ENCODE assay signal across 15 cellular contexts in the genomic region with DNA sequence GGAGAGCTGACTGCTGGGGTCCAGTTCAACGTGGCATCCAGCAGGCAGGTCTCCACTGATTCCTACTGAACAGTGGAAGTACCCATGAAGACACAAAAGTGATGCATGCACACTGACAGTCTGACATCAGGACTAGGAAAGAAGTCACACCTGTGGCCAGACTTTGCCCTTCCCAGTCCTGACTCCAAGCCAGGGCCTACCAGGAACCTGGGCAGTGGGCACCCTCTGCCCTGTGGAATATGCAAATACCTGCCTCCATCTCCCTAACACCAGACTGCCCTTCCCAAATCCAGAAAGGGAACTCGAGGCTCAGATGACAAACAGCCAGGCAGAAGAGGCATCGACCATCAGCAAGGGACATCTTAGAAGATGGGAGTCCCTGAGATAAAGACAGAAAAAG. TPM values are rescaled to one million over a fixed set of nuclear protein-coding genes. Genes with fewer than 3 reads are reported as not detected.
DNase-seq lines count a peak whose midpoint lies in the region; ATAC-seq and TF ChIP-seq lines count a peak whose summit lies in the region.
"Had no signal": no experiment of that assay in that cellular context is flagged by ENCODE, and none has a peak within 500 bp of the region (broad histone marks: within the 10 kb centered on the region; RNA-seq: fewer than 3 reads in every experiment).

No MANE protein-coding gene starts in this region.

- H3K27me3 ChIP-seq in mammary epithelial cell (ENCODE audit: insufficient read depth, low read length), result no peaks in the 10 kb centered on the region
- no peaks in the 10 kb centered on the region for H3K27me3 ChIP-seq in muscle layer of duodenum (ENCODE audit: low read depth, low read length)
- no peaks in the 10 kb centered on the region for H3K27me3 ChIP-seq in transverse colon
- H3K27me3 ChIP-seq: pancreas had no signal

- H3K36me3 ChIP-seq in mammary epithelial cell (ENCODE audit: insufficient read depth, low read length) (no peaks in the 10 kb centered on the region), muscle layer of duodenum (ENCODE audit: control insufficient read depth in 1 of 2, insufficient read depth in 2 of 2, low read length in 2 of 2) (no peaks in the 10 kb centered on the region), transverse colon (no peaks in the 10 kb centered on the region)
- H3K36me3 ChIP-seq: pancreas had no signal

- H3K27ac ChIP-seq in mammary epithelial cell (ENCODE audit: insufficient read depth, low read depth, low read length), result peak overlapping the region; percentile 83
- peak overlapping the region; percentile 58 for H3K27ac ChIP-seq in muscle layer of duodenum (ENCODE audit: low read length)
- H3K27ac ChIP-seq in transverse colon, result peak overlapping the region; percentile 7 to 63 (median 36)

- POLR2A ChIA-PET in activated CD4-positive, alpha-beta T cell treated with anti-CD3 and anti-CD28 coated beads for 36 hours (lab: Charles Lee), result interaction anchor here (0.9 kb wide), 1 partner anchor 36 kb away, joined by 6 read pairs; no protein-coding TSS in a partner anchor
- POLR2A ChIA-PET in GM10248 (lab: Yijun Ruan, JAX), result no interaction called here

- H3K36me3 Mint-ChIP-seq in activated CD4-positive, alpha-beta T cell treated with anti-CD3 and anti-CD28 coated beads for 36 hours (ENCODE audit: low read depth), result peaks cover 9% of the 10 kb centered on the region

- no peaks in the 10 kb centered on the region for H4K20me1 ChIP-seq in mammary epithelial cell (ENCODE audit: insufficient read depth, low read length)

- no peak overlapping the region for H3K4me3 Mint-ChIP-seq in activated CD4-positive, alpha-beta T cell treated with anti-CD3 and anti-CD28 coated beads for 36 hours
- H3K4me3 Mint-ChIP-seq: mesothelial cell of epicardium had no signal

- no peak overlapping the region for H3K9ac ChIP-seq in mammary epithelial cell (ENCODE audit: insufficient read depth, low read length)

- no peak for ATAC-seq in activated CD4-positive, alpha-beta T cell treated with anti-CD3 and anti-CD28 coated beads for 36 hours
- ATAC-seq in HG03354 (IDR thresholded peaks at IDR 0.05; ENCODE audit: poor library complexity, severe bottlenecking, unreplicated experiment), result no peak

- in situ Hi-C loops in mammary epithelial cell (cut with MboI; ENCODE audit: low sequenced_read_pairs in 2 of 2), result loop anchor here (25.0 kb wide), 1 partner anchor 338 kb away; no protein-coding TSS in a partner anchor
- in situ Hi-C loops in transverse colon (cut with MboI; ENCODE audit: low pct_ligation_motif_present in 1 of 4, low pct_unique_long_range_greater_than_20kb in 1 of 4, low sequenced_read_pairs in 3 of 4), result loop anchor here in 1 of 4 donors (25.0 kb wide), 1 partner anchor 338 kb away; no protein-coding TSS in a partner anchor

- H3K27ac Mint-ChIP-seq in activated CD4-positive, alpha-beta T cell treated with anti-CD3 and anti-CD28 coated beads for 36 hours, result peak overlapping the region; percentile 33
- H3K27ac Mint-ChIP-seq: mesothelial cell of epicardium had no signal

- H3K9me3 Mint-ChIP-seq in activated CD4-positive, alpha-beta T cell treated with anti-CD3 and anti-CD28 coated beads for 36 hours (ENCODE audit: low read depth), result no peaks in the 10 kb centered on the region
- H3K9me3 Mint-ChIP-seq: effector memory CD8-positive, alpha-beta T cell had no signal

- H3K79me2 ChIP-seq in mammary epithelial cell (ENCODE audit: insufficient read depth, low read length), result peaks cover 8% of the 10 kb centered on the region

- DNase-seq in activated CD4-positive, alpha-beta T cell treated with anti-CD3 and anti-CD28 coated beads for 36 hours, result no peak
- DNase-seq in activated CD4-positive, alpha-beta T cell treated with anti-CD3 and anti-CD28 coated beads for 1 hour, result no peak
- DNase-seq in mammary epithelial cell (no peak), transverse colon (no peak), GM10248 (ENCODE audit: extremely low spot score) (no peak), RKO (ENCODE audit: low spot score) (no peak)
- DNase-seq: 8988T; foreskin melanocyte; NCI-H2081; pancreas; stimulated activated CD4-positive, alpha-beta T cell treated with anti-CD3 and anti-CD28 coated beads, Interleukin-12 subunit alpha, Interleukin-12 subunit beta, amount 100 ng/mL, for 4 hours had no signal

- H3K4me1 Mint-ChIP-seq in activated CD4-positive, alpha-beta T cell treated with anti-CD3 and anti-CD28 coated beads for 36 hours, result peaks cover 36% of the 10 kb centered on the region

- no peak overlapping the region for H3K4me2 ChIP-seq in mammary epithelial cell (ENCODE audit: insufficient read depth, low read depth, low read length)

- dilution Hi-C loops in mammary epithelial cell (cut with HindIII; ENCODE audit: low sequenced_read_pairs), result no loop called here

- no peak overlapping the region for H2AFZ ChIP-seq in mammary epithelial cell (ENCODE audit: low read depth, low read length)

- TF ChIP-seq POLR2A in transverse colon (IDR thresholded peaks at IDR 0.05), result no peak

- H3K4me1 ChIP-seq in mammary epithelial cell (ENCODE audit: insufficient read depth, low read length) (peaks cover 16% of the 10 kb centered on the region), muscle layer of duodenum (ENCODE audit: control insufficient read depth in 1 of 2, insufficient read depth in 2 of 2, low read length in 2 of 2) (peaks cover 14 to 41% of the 10 kb centered on the region in 2 donors), transverse colon (peaks cover 0 to 25% (median 7%) of the 10 kb centered on the region in 4 donors)
- H3K4me1 ChIP-seq: pancreas had no signal

- no peak for TF ChIP-seq CTCF in mammary epithelial cell (conservative IDR thresholded peaks at IDR 0.05 in 1 of 2, IDR thresholded peaks at IDR 0.05 in 1 of 2; ENCODE audit: extremely low read depth in 1 of 2, insufficient read depth in 1 of 2, low read depth in 1 of 2, low read length in 2 of 2)
- no peak for TF ChIP-seq CTCF in transverse colon (IDR thresholded peaks at IDR 0.05)
- TF ChIP-seq CTCF in GM10248 (IDR thresholded peaks at IDR 0.05; ENCODE audit: control extremely low read depth, extremely low read depth, low read depth, missing control alignments), result no peak

- CTCF ChIA-PET in activated CD4-positive, alpha-beta T cell treated with anti-CD3 and anti-CD28 coated beads for 36 hours (lab: Charles Lee), result interaction anchor here (0.9 to 1.2 kb wide), 4 partner anchors 12 to 230 kb away, joined by 3 to 6 read pairs (median 4); no protein-coding TSS in a partner anchor
- CTCF ChIA-PET in mammary epithelial cell (lab: Charles Lee; ENCODE audit: low non-redundant PET) (interaction anchor here (1.1 kb wide), 1 partner anchor 191 kb away, joined by 3 read pairs; no protein-coding TSS in a partner anchor), GM10248 (lab: Yijun Ruan, JAX) (interaction anchor here (0.8 to 4.1 kb wide), 16 partner anchors 8 to 224 kb away, joined by 3 to 15 read pairs (median 3); no protein-coding TSS in a partner anchor)

- BruUV-seq in mammary epithelial cell (replicated peaks; lab: Mats Ljungman, UMichigan), result no TSS peak

- intact Hi-C loops in activated CD4-positive, alpha-beta T cell treated with anti-CD3 and anti-CD28 coated beads for 36 hours (cut with DNase I, micrococcal nuclease), result loop anchor here in 1 of 2 experiments (10.0 kb wide), 1 partner anchor 346 kb away; no protein-coding TSS in a partner anchor
- intact Hi-C loops in mammary epithelial cell (cut with micrococcal nuclease), result loop anchor here (1.0 to 10.0 kb wide), 5 partner anchors 84 to 344 kb away; no protein-coding TSS in a partner anchor
- intact Hi-C loops in transverse colon (cut with DNase I; ENCODE audit: low total_unique reads), result no loop called here

- no peak overlapping the region for H3K4me3 ChIP-seq in mammary epithelial cell (replicated peaks in 1 of 3; ENCODE audit: insufficient read depth in 1 of 3, low read depth in 2 of 3, low read length in 3 of 3)
- no peak overlapping the region for H3K4me3 ChIP-seq in muscle layer of duodenum (ENCODE audit: low read depth in 1 of 2, low read length in 2 of 2)
- H3K4me3 ChIP-seq in transverse colon, result no peak overlapping the region
- H3K4me3 ChIP-seq: pancreas had no signal

- H3K9me3 ChIP-seq in mammary epithelial cell (replicated peaks; ENCODE audit: insufficient read depth, low read length) (peaks cover 4% of the 10 kb centered on the region), muscle layer of duodenum (ENCODE audit: control insufficient read depth in 1 of 2, low read length in 2 of 2) (no peaks in the 10 kb centered on the region), transverse colon (no peaks in the 10 kb centered on the region)
- H3K9me3 ChIP-seq: pancreas had no signal

- 39% methylated on average over 3 of the region's 3 CpGs for WGBS in mammary epithelial cell (ENCODE audit: low coverage, missing lambda C conversion rate)
- 56 to 60% methylated on average over 2 to 3 of the region's 3 CpGs for WGBS in transverse colon (ENCODE audit: low coverage in 1 of 2), 2 donors

- TF ChIP-seq EP300 in transverse colon (IDR thresholded peaks at IDR 0.05; ENCODE audit: low read depth), result no peak

- no peaks in the 10 kb centered on the region for H3K27me3 Mint-ChIP-seq in activated CD4-positive, alpha-beta T cell treated with anti-CD3 and anti-CD28 coated beads for 36 hours
- H3K27me3 Mint-ChIP-seq: effector memory CD8-positive, alpha-beta T cell had no signal

RNA-seq across cellular contexts. Expression of gene SLC23A2, which starts 50.9 kb away (rescaled TPM):
- 10 to 100 TPM; 16.7 to 17.6 TPM for total RNA-seq in activated CD4-positive, alpha-beta T cell treated with anti-CD3 and anti-CD28 coated beads for 36 hours
- total RNA-seq in mammary epithelial cell (10 to 100 TPM; 23.8 to 26.1 TPM), transverse colon (10 to 100 TPM in 1 of 4 donors, 1 to 10 TPM in 3; 5.0 to 11.6 (median 7.9) TPM)
- 13.1 TPM for polyA plus RNA-seq in mammary epithelial cell
- polyA minus RNA-seq in mammary epithelial cell, result 29.3 TPM
